8 cellular contexts compared by ENCODE assay signal in the genomic region with DNA sequence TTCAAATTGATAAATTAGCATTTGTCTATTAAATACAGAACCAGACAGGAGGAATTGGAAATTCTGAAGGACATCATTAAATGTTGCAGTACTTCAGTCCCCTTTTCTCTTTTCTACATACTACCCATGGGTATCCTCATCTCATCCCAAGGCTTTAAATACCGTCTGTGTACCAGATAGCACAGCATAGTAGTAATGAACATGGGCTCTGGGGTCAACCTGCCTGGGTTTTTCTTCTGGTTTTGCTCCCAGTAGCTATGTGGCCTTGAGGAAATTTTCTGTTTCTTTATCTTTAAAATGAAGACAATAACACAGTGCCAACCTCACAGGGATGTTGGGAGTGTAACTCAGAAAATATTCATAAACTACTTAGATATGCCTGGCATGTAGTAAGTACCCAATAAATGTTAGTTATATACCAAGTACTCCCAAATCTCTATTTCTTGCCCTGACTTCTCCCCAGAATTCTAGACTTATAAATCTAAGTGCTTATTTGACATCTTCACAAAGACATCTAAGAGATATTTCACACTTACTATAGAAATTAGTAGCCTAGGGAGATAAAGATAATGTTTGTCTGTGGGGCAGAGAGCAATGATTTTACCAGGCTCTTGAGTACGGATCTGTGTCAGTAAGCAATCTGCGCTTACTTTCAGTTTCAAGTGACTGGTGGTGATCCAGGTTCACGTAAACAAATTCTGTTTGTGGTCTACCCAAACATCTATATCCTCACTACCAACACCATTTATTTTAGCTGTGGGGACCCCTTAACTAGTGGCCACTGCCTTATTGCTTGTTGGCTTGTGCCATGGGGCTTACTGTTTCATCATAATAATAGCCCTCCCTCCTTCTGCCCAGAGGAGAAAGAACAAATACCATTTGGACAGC. TPM values are rescaled to one million over a fixed set of nuclear protein-coding genes. Genes with fewer than 3 reads are reported as not detected.
A peak's percentile ranks its signal among the peaks of the same experiment; 100 is the strongest.
DNase-seq lines count a peak whose midpoint lies in the region; ATAC-seq and TF ChIP-seq lines count a peak whose summit lies in the region.

No MANE protein-coding gene starts in this region.

- H3K9me3 Mint-ChIP-seq in natural killer cell treated with Interleukin-12 subunit alpha and Interleukin-12 subunit beta and Interleukin-15 and Interleukin-18, amount 100 ng/mL, for 72 hours, result peaks cover 10% of the 10 kb centered on the region
- H3K9me3 Mint-ChIP-seq in mesothelial cell of epicardium, result peaks cover 8% of the 10 kb centered on the region

- peak overlapping the region; percentile 92 to 98 for H3K27ac Mint-ChIP-seq in natural killer cell treated with Interleukin-12 subunit alpha and Interleukin-12 subunit beta and Interleukin-15 and Interleukin-18, amount 100 ng/mL, for 72 hours
- no peak overlapping the region for H3K27ac Mint-ChIP-seq in mesothelial cell of epicardium

- DNase-seq in RPMI8226, result peak; percentile 57
- DNase-seq in natural killer cell treated with Interleukin-12 subunit alpha and Interleukin-12 subunit beta and Interleukin-15 and Interleukin-18, amount 100 ng/mL, for 72 hours (ENCODE audit: low spot score), result no peak
- DNase-seq in NCI-H524 (lab: John Stamatoyannopoulos, UW), result no peak
- no peak for DNase-seq in mesothelial cell of epicardium (ENCODE audit: low spot score in 2 of 2, unreplicated experiment in 2 of 2)
- no peak for DNase-seq in SW480 (ENCODE audit: low spot score)
- no peak for DNase-seq in AG20443 (ENCODE audit: low spot score)

- peaks cover 46 to 50% of the 10 kb centered on the region in 2 donors for H3K4me1 Mint-ChIP-seq in natural killer cell treated with Interleukin-12 subunit alpha and Interleukin-12 subunit beta and Interleukin-15 and Interleukin-18, amount 100 ng/mL, for 72 hours (ENCODE audit: low read depth in 2 of 2)
- H3K4me1 Mint-ChIP-seq in mesothelial cell of epicardium, result no peaks in the 10 kb centered on the region

- H3K36me3 Mint-ChIP-seq in natural killer cell treated with Interleukin-12 subunit alpha and Interleukin-12 subunit beta and Interleukin-15 and Interleukin-18, amount 100 ng/mL, for 72 hours, result peaks cover 19% of the 10 kb centered on the region
- H3K36me3 Mint-ChIP-seq in mesothelial cell of epicardium, result no peaks in the 10 kb centered on the region

- TF ChIP-seq CTCF in mesothelial cell of epicardium (IDR thresholded peaks at IDR 0.05; ENCODE audit: unreplicated experiment), result no peak

- no peaks in the 10 kb centered on the region for H3K27me3 Mint-ChIP-seq in natural killer cell treated with Interleukin-12 subunit alpha and Interleukin-12 subunit beta and Interleukin-15 and Interleukin-18, amount 100 ng/mL, for 72 hours
- peaks cover 3% of the 10 kb centered on the region for H3K27me3 Mint-ChIP-seq in mesothelial cell of epicardium (ENCODE audit: low read depth)

- ATAC-seq in GM18909 (IDR thresholded peaks at IDR 0.05; ENCODE audit: poor library complexity, unreplicated experiment) (peak; percentile 76), HG02759 (IDR thresholded peaks at IDR 0.05; ENCODE audit: unreplicated experiment) (peak; percentile 89)
- ATAC-seq in natural killer cell treated with Interleukin-12 subunit alpha and Interleukin-12 subunit beta and Interleukin-15 and Interleukin-18, amount 100 ng/mL, for 72 hours, result peak; percentile 91 to 93

- peak overlapping the region; percentile 80 for H3K4me3 Mint-ChIP-seq in natural killer cell treated with Interleukin-12 subunit alpha and Interleukin-12 subunit beta and Interleukin-15 and Interleukin-18, amount 100 ng/mL, for 72 hours
- no peak overlapping the region for H3K4me3 Mint-ChIP-seq in mesothelial cell of epicardium

RNA-seq across cellular contexts. Expression of a gene that starts 37.3 kb away (rescaled TPM):
- total RNA-seq in natural killer cell treated with Interleukin-12 subunit alpha and Interleukin-12 subunit beta and Interleukin-15 and Interleukin-18, amount 100 ng/mL, for 72 hours, result not detected
- total RNA-seq in mesothelial cell of epicardium, result 55.5 to 59.5 TPM (median 57.2 TPM) in 3 replicates

Comparison
In these comparisons a context has a peak if more than half of its experiments do, and no peak if none do; other contexts are left out.
1. RNA of a gene that starts 37.3 kb away (total RNA-seq): 55.5 to 59.5 TPM in mesothelial cell of epicardium; not detected in natural killer cell treated with Interleukin-12 subunit alpha and Interleukin-12 subunit beta and Interleukin-15 and Interleukin-18, amount 100 ng/mL, for 72 hours; every median in the first group is over 10 times any median in the second.
2. Peak in every context shown above with its lines, with median percentiles within 50 percentile points of each other: ATAC-seq.